In the genomic region with DNA sequence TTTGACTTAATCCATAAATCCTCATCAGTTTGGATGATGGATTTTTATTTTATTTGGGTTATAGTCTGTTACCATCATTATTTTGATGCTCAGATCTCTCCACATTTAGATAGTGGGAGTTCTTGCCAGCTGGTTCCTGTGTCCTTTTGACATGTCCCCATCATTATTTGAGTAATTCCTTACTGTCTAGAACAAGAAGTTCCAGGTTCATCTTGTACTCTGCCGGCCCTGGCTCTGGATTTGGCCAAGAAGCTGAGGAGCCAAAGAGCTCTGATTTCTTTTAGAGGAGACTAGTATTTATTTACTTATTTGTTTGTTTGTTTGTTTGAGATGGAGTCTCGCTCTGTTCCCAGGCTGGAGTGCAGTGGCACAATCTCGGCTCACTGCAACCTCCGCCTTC, we compare ENCODE assay signal across 23 cellular contexts. TPM values are rescaled to one million over a fixed set of nuclear protein-coding genes. Genes with fewer than 3 reads are reported as not detected.
DNase-seq lines count a peak whose midpoint lies in the region; ATAC-seq and TF ChIP-seq lines count a peak whose summit lies in the region.
"Had no signal": no experiment of that assay in that cellular context is flagged by ENCODE, and none has a peak within 500 bp of the region (broad histone marks: within the 10 kb centered on the region; RNA-seq: fewer than 3 reads in every experiment).

No MANE protein-coding gene starts in this region.

- TF ChIP-seq EP300 in suprapubic skin (IDR thresholded peaks at IDR 0.05) = no peak

- no peak for TF ChIP-seq POLR2A in lower leg skin (IDR thresholded peaks at IDR 0.05)
- TF ChIP-seq POLR2A in suprapubic skin (IDR thresholded peaks at IDR 0.05) = no peak

- H3K9me3 Mint-ChIP-seq in activated naive CD8-positive, alpha-beta T cell treated with anti-CD3 and anti-CD28 coated beads, Interleukin-2, amount 50 U/mL, for 24 hours = no peaks in the 10 kb centered on the region
- H3K9me3 Mint-ChIP-seq: HFFc6 had no signal

- H3K27ac ChIP-seq in left ventricle myocardium inferior (replicated peaks) = no peak overlapping the region
- peak overlapping the region; percentile 84 for H3K27ac ChIP-seq in suprapubic skin
- H3K27ac ChIP-seq: BLaER1 treated with 17β-estradiol and CSF1 and Interleukin-3, amounts not matched to agents 10 nM and 100 nM had no signal

- peaks cover 52% of the 10 kb centered on the region for H3K4me1 ChIP-seq in left ventricle myocardium inferior
- H3K4me1 ChIP-seq in suprapubic skin = peaks cover 7% of the 10 kb centered on the region
- H3K4me1 ChIP-seq: BLaER1 treated with 17β-estradiol and CSF1 and Interleukin-3, amounts not matched to agents 10 nM and 100 nM had no signal

- intact Hi-C loops in Right ventricle myocardium superior (cut with DNase I) (no loop called here), left ventricle myocardium inferior (cut with micrococcal nuclease) (no loop called here), lower leg skin (cut with DNase I; ENCODE audit: low total_unique reads) (no loop called here)

- H3K4me3 ChIP-seq in left ventricle myocardium inferior (no peak overlapping the region), lower leg skin (ENCODE audit: low read depth, poor library complexity, severe bottlenecking) (no peak overlapping the region), suprapubic skin (no peak overlapping the region)
- H3K4me3 ChIP-seq: BLaER1 treated with 17β-estradiol and CSF1 and Interleukin-3, amounts not matched to agents 10 nM and 100 nM; GM12878 had no signal

- H3K27ac Mint-ChIP-seq in activated naive CD8-positive, alpha-beta T cell treated with anti-CD3 and anti-CD28 coated beads, Interleukin-2, amount 50 U/mL, for 24 hours = no peak overlapping the region
- H3K27ac Mint-ChIP-seq: B cell; CD4-positive, CD25-positive, alpha-beta regulatory T cell; CD8-positive, alpha-beta memory T cell; HFFc6 had no signal

- no peaks in the 10 kb centered on the region for H3K36me3 Mint-ChIP-seq in activated naive CD8-positive, alpha-beta T cell treated with anti-CD3 and anti-CD28 coated beads, Interleukin-2, amount 50 U/mL, for 24 hours (ENCODE audit: low read depth)
- H3K36me3 Mint-ChIP-seq: CD4-positive, CD25-positive, alpha-beta regulatory T cell; CD8-positive, alpha-beta memory T cell had no signal

- TF ChIP-seq CTCF in left ventricle myocardium inferior (IDR thresholded peaks at IDR 0.05; ENCODE audit: borderline replicate concordance) (no peak), lower leg skin (IDR thresholded peaks at IDR 0.05) (no peak), suprapubic skin (IDR thresholded peaks at IDR 0.05) (no peak)

- no peak overlapping the region for H3K4me3 Mint-ChIP-seq in activated naive CD8-positive, alpha-beta T cell treated with anti-CD3 and anti-CD28 coated beads, Interleukin-2, amount 50 U/mL, for 24 hours
- H3K4me3 Mint-ChIP-seq: B cell; CD4-positive, CD25-positive, alpha-beta regulatory T cell; CD8-positive, alpha-beta memory T cell; HFFc6 had no signal

- no peaks in the 10 kb centered on the region for H3K4me1 Mint-ChIP-seq in activated naive CD8-positive, alpha-beta T cell treated with anti-CD3 and anti-CD28 coated beads, Interleukin-2, amount 50 U/mL, for 24 hours
- H3K4me1 Mint-ChIP-seq: B cell; CD4-positive, CD25-positive, alpha-beta regulatory T cell; CD8-positive, alpha-beta memory T cell had no signal

- H3K27me3 Mint-ChIP-seq in activated naive CD8-positive, alpha-beta T cell treated with anti-CD3 and anti-CD28 coated beads, Interleukin-2, amount 50 U/mL, for 24 hours = peaks cover 3% of the 10 kb centered on the region
- H3K27me3 Mint-ChIP-seq: B cell; CD4-positive, CD25-positive, alpha-beta regulatory T cell had no signal

- H3K36me3 ChIP-seq in left ventricle myocardium inferior (peaks cover 5% of the 10 kb centered on the region), suprapubic skin (no peaks in the 10 kb centered on the region)

- H3K9me3 ChIP-seq in left ventricle myocardium inferior (replicated peaks) (no peaks in the 10 kb centered on the region), suprapubic skin (no peaks in the 10 kb centered on the region)
- H3K9me3 ChIP-seq: BLaER1 treated with 17β-estradiol and CSF1 and Interleukin-3, amounts not matched to agents 10 nM and 100 nM had no signal

- DNase-seq in Right ventricle myocardium superior (no peak), left ventricle myocardium inferior (no peak), lower leg skin (ENCODE audit: low spot score in 2 of 2) (peak; percentile 65 to 87), suprapubic skin (ENCODE audit: low spot score in 2 of 2) (no peak), HPDE6-E6E7 (ENCODE audit: extremely low spot score) (no peak)
- DNase-seq in activated naive CD8-positive, alpha-beta T cell treated with anti-CD3 and anti-CD28 coated beads, Interleukin-2, amount 50 U/mL, for 24 hours = no peak
- DNase-seq in NK-92 treated with Interleukin-12 subunit alpha and Interleukin-12 subunit beta, amount 100 ng/mL, for 24 hours (lab: John Stamatoyannopoulos, UW) = no peak
- DNase-seq: 8988T; CD4-positive, CD25-positive, alpha-beta regulatory T cell; CD8-positive, alpha-beta memory T cell; COR-L47; DMS 273 treated with DMSO at 0.1 percent for 48 hours; DMS53; DND-41; EL; GOT3; H7; HFFc6 had no signal

- H3K27me3 ChIP-seq in left ventricle myocardium inferior (ENCODE audit: low read depth) = no peaks in the 10 kb centered on the region
- no peaks in the 10 kb centered on the region for H3K27me3 ChIP-seq in suprapubic skin
- H3K27me3 ChIP-seq: BLaER1 treated with 17β-estradiol and CSF1 and Interleukin-3, amounts not matched to agents 10 nM and 100 nM had no signal

- WGBS in lower leg skin, 2 donors = 91 to 94% methylated on average over 4 of the region's 4 CpGs
- WGBS in suprapubic skin = 95% methylated on average over 4 of the region's 4 CpGs

- peak; percentile 47 for ATAC-seq in Right ventricle myocardium superior (ENCODE audit: poor library complexity)
- ATAC-seq in activated naive CD8-positive, alpha-beta T cell treated with anti-CD3 and anti-CD28 coated beads, Interleukin-2, amount 50 U/mL, for 24 hours = no peak
- ATAC-seq: GM12878, HCT116 had no signal

RNA-seq across cellular contexts. Expression of gene PTPRG, which starts 54.3 kb away (rescaled TPM):
- total RNA-seq in Right ventricle myocardium superior = 29.7 TPM
- total RNA-seq in left ventricle myocardium inferior = 29.6 TPM
- 10 to 100 TPM in 3 of 4 donors, 1 to 10 TPM in 1; 8.4 to 37.3 (median 14.9) TPM for total RNA-seq in lower leg skin
- 10 to 100 TPM; 11.0 to 18.5 (median 14.9) TPM for total RNA-seq in suprapubic skin
- total RNA-seq: CD4-positive, CD25-positive, alpha-beta regulatory T cell; CD8-positive, alpha-beta memory T cell; HT-29 had no signal

Comparison
In these comparisons a context has a peak if more than half of its experiments do, and no peak if none do; other contexts are left out.
1. DNase-seq: peak in lower leg skin (2 of 2); none in Right ventricle myocardium superior (single experiment), left ventricle myocardium inferior (single experiment), suprapubic skin (0 of 2), HPDE6-E6E7 (single experiment), activated naive CD8-positive, alpha-beta T cell treated with anti-CD3 and anti-CD28 coated beads, Interleukin-2, amount 50 U/mL, for 24 hours (single experiment) and NK-92 treated with Interleukin-12 subunit alpha and Interleukin-12 subunit beta, amount 100 ng/mL, for 24 hours (single experiment).